20 cellular contexts compared by ENCODE assay signal in genomic region chr2:26164641-26165211, GRCh38. TPM values are rescaled to one million over a fixed set of nuclear protein-coding genes. Genes with fewer than 3 reads are reported as not detected.
A peak's percentile ranks its signal among the peaks of the same experiment; 100 is the strongest.
DNase-seq lines count a peak whose midpoint lies in the region; ATAC-seq and TF ChIP-seq lines count a peak whose summit lies in the region.
"Had no signal": no experiment of that assay in that cellular context is flagged by ENCODE, and none has a peak within 500 bp of the region (broad histone marks: within the 10 kb centered on the region; RNA-seq: fewer than 3 reads in every experiment).

No MANE protein-coding gene starts in this region.

- TF ChIP-seq POLR2A in spleen (IDR thresholded peaks at IDR 0.05) = no peak

- ATAC-seq in Right ventricle myocardium superior (ENCODE audit: poor library complexity) = peak; percentile 28
- no peak for ATAC-seq in Right ventricle myocardium inferior
- ATAC-seq in heart right ventricle = peak in 1 of 8 donors; percentile 34
- ATAC-seq in HG02642 (IDR thresholded peaks at IDR 0.05; ENCODE audit: poor library complexity, unreplicated experiment) = no peak
- ATAC-seq: A549 had no signal

- no peaks in the 10 kb centered on the region for H3K36me3 ChIP-seq in heart right ventricle
- no peaks in the 10 kb centered on the region for H3K36me3 ChIP-seq in liver (ENCODE audit: control insufficient read depth in 4 of 4, insufficient read depth in 3 of 4, low read depth in 1 of 4, low read length in 3 of 4)
- no peaks in the 10 kb centered on the region for H3K36me3 ChIP-seq in spleen

- H3K4me3 ChIP-seq in heart right ventricle (no peak overlapping the region), liver (ENCODE audit: low read depth in 1 of 3, low read length in 3 of 3) (no peak overlapping the region), spleen (no peak overlapping the region)
- H3K4me3 ChIP-seq: A549 had no signal

- peak overlapping the region in 8 of 10 donors; percentile 5 to 74 (median 52) for H3K27ac ChIP-seq in heart right ventricle
- H3K27ac ChIP-seq in liver (ENCODE audit: low read depth in 1 of 2, low read length in 2 of 2) = no peak overlapping the region
- no peak overlapping the region for H3K27ac ChIP-seq in spleen
- H3K27ac ChIP-seq: A549, C4-2B, HL-60, RWPE1 had no signal

- no peaks in the 10 kb centered on the region for H3K9me3 ChIP-seq in heart right ventricle
- no peaks in the 10 kb centered on the region for H3K9me3 ChIP-seq in liver (ENCODE audit: control insufficient read depth in 4 of 4, low read length in 3 of 4)
- H3K9me3 ChIP-seq in spleen = no peaks in the 10 kb centered on the region
- H3K9me3 ChIP-seq: A549 had no signal

- H3K27me3 ChIP-seq in heart right ventricle (no peaks in the 10 kb centered on the region), liver (ENCODE audit: control insufficient read depth in 4 of 4, insufficient read depth in 4 of 4, low read length in 3 of 4) (no peaks in the 10 kb centered on the region), spleen (replicated peaks in 1 of 7) (no peaks in the 10 kb centered on the region)

- in situ Hi-C loops in G401 (cut with HindIII; ENCODE audit: low sequenced_read_pairs) = no loop called here

- H3K4me1 ChIP-seq in heart right ventricle (peaks cover 0 to 8% (median 0%) of the 10 kb centered on the region in 9 donors), liver (ENCODE audit: control insufficient read depth in 4 of 4, insufficient read depth in 4 of 4, low read length in 3 of 4) (peaks cover 0 to 2% (median 0%) of the 10 kb centered on the region in 4 donors), spleen (no peaks in the 10 kb centered on the region)
- H3K4me1 ChIP-seq: A549 had no signal

- WGBS in heart right ventricle, 2 donors = 89% methylated on average over 8 of the region's 8 CpGs
- 82% methylated on average over 8 of the region's 8 CpGs for WGBS in liver
- 88 to 94% (median 88%) methylated on average over 8 of the region's 8 CpGs for whole genome bisulfite sequencing in spleen, 5 donors

- intact Hi-C loops in Right ventricle myocardium superior (cut with DNase I) (no loop called here), Right ventricle myocardium inferior (cut with DNase I) (no loop called here), heart right ventricle (cut with DNase I) (no loop called here), spleen (cut with DNase I; ENCODE audit: low total_unique reads) (no loop called here)

- DNase-seq in Right ventricle myocardium superior = no peak
- DNase-seq in Right ventricle myocardium inferior (ENCODE audit: missing footprints) = no peak
- no peak for DNase-seq in heart right ventricle
- DNase-seq in spleen = peak; percentile 24
- no peak for DNase-seq in G401 (ENCODE audit: low spot score)
- no peak for DNase-seq in Kasumi-1 (lab: John Stamatoyannopoulos, UW)
- DNase-seq: GF-D8, H9, MV-4-11, NCI-H1417, NCI-H1930, NCI-H2171, NCI-H446 treated with DMSO at 0.1 percent for 48 hours, NCI-H748 treated with DMSO at 0.1 percent for 48 hours had no signal

- no peak for TF ChIP-seq RAD21 in liver (IDR thresholded peaks at IDR 0.05)

- TF ChIP-seq CTCF in heart right ventricle (IDR thresholded peaks at IDR 0.05) (no peak), liver (IDR thresholded peaks at IDR 0.05; ENCODE audit: low read depth, low read length, missing input control) (no peak), spleen (IDR thresholded peaks at IDR 0.05 in 8 of 11, conservative IDR thresholded peaks at IDR 0.05 in 3 of 11) (no peak)

- no peak overlapping the region for H3K9ac ChIP-seq in liver (ENCODE audit: low read depth in 1 of 2, low read length in 2 of 2)

TF ChIP-seq in liver, 16 proteins besides CTCF, POLR2A, EP300 and RAD21:
- peak; percentile 3 for TF ChIP-seq YY1 (IDR thresholded peaks at IDR 0.05)
- no peak for TF ChIP-seq JUND (IDR thresholded peaks at IDR 0.05)

RNA-seq across cellular contexts. Expression of gene GAREM2, which starts 8.2 kb away (rescaled TPM):
- total RNA-seq in Right ventricle myocardium superior (1.3 TPM), Right ventricle myocardium inferior (1.4 TPM), heart right ventricle (1 to 10 TPM in 6 of 10 donors, under 1 TPM in 4; 0.55 to 2.3 (median 1.4) TPM), liver (under 1 TPM; 0.08 to 0.19 TPM), spleen (1 to 10 TPM in 5 of 7 donors, under 1 TPM in 2; 0.69 to 2.9 (median 2.0) TPM)
- polyA plus RNA-seq in heart right ventricle (under 1 TPM; 0.59 to 0.72 TPM), liver (under 1 TPM; 0.13 to 0.28 TPM), spleen (1 to 10 TPM in 2 of 3 donors, under 1 TPM in 1; 0.62 to 6.3 (median 1.1) TPM)
- 8.6 and 12.8 TPM in 2 replicates for total RNA-seq in G401 (2014; rRNA removed; shearing (Covaris generic))

Comparison
In these comparisons a context has a peak if more than half of its experiments do, and no peak if none do; other contexts are left out.
1. H3K27ac ChIP-seq: peak in heart right ventricle (8 of 10); none in liver (0 of 2) and spleen (0 of 8).